Comparison of ENCODE assay signal across 9 cellular contexts in genomic region chr2:62505109-62505508, GRCh38. TPM values are rescaled to one million over a fixed set of nuclear protein-coding genes. Genes with fewer than 3 reads are reported as not detected.
DNase-seq lines count a peak whose midpoint lies in the region; ATAC-seq and TF ChIP-seq lines count a peak whose summit lies in the region.
"Had no signal": no experiment of that assay in that cellular context is flagged by ENCODE, and none has a peak within 500 bp of the region (broad histone marks: within the 10 kb centered on the region; RNA-seq: fewer than 3 reads in every experiment).

No MANE protein-coding gene starts in this region.

- H3K9me3 ChIP-seq in tibial nerve, result no peaks in the 10 kb centered on the region
- H3K9me3 ChIP-seq: neutrophil had no signal

- no peaks in the 10 kb centered on the region for H3K27me3 ChIP-seq in tibial nerve
- H3K27me3 ChIP-seq in H7 (ENCODE audit: control insufficient read depth, insufficient read depth, low read length), result no peaks in the 10 kb centered on the region
- H3K27me3 ChIP-seq: neutrophil had no signal

- ATAC-seq in activated T-helper 17 cell treated with anti-CD3 and anti-CD28 coated beads, Interleukin-2, amount 50 U/mL, for 72 hours (replicated peaks), result no peak

- no peak overlapping the region for H3K27ac Mint-ChIP-seq in activated naive CD4-positive, alpha-beta T cell treated with anti-CD3 and anti-CD28 coated beads for 36 hours
- no peak overlapping the region for H3K27ac Mint-ChIP-seq in activated T-helper 17 cell treated with anti-CD3 and anti-CD28 coated beads, Interleukin-2, amount 50 U/mL, for 72 hours

- H3K4me3 ChIP-seq in lower leg skin (ENCODE audit: low read depth, poor library complexity, severe bottlenecking) (peak overlapping the region; percentile 48), tibial nerve (peak overlapping the region; percentile 54 to 76 (median 66)), H7 (ENCODE audit: insufficient read depth, low read depth, low read length) (no peak overlapping the region)

- no peak for TF ChIP-seq POLR2A in lower leg skin (IDR thresholded peaks at IDR 0.05)
- no peak for TF ChIP-seq POLR2A in tibial nerve (IDR thresholded peaks at IDR 0.05)

- no peak for TF ChIP-seq EP300 in tibial nerve (IDR thresholded peaks at IDR 0.05)

- H3K36me3 ChIP-seq in tibial nerve (peaks cover 0 to 25% (median 0%) of the 10 kb centered on the region in 3 donors), H7 (replicated peaks; ENCODE audit: control insufficient read depth, insufficient read depth, low read length) (no peaks in the 10 kb centered on the region)
- H3K36me3 ChIP-seq: neutrophil had no signal

- H3K4me1 ChIP-seq in tibial nerve, result peaks cover 0 to 23% (median 6%) of the 10 kb centered on the region in 4 donors

- H3K27ac ChIP-seq in tibial nerve, result peak overlapping the region; percentile 88 to 97 (median 94)
- H3K27ac ChIP-seq: neutrophil had no signal

- peaks cover 24% of the 10 kb centered on the region for H3K27me3 Mint-ChIP-seq in activated naive CD4-positive, alpha-beta T cell treated with anti-CD3 and anti-CD28 coated beads for 36 hours (ENCODE audit: low read depth)
- H3K27me3 Mint-ChIP-seq in activated T-helper 17 cell treated with anti-CD3 and anti-CD28 coated beads, Interleukin-2, amount 50 U/mL, for 72 hours, result peaks cover 24% of the 10 kb centered on the region

- peak overlapping the region; percentile 72 for H3K4me3 Mint-ChIP-seq in activated naive CD4-positive, alpha-beta T cell treated with anti-CD3 and anti-CD28 coated beads for 36 hours
- peak overlapping the region; percentile 63 for H3K4me3 Mint-ChIP-seq in activated T-helper 17 cell treated with anti-CD3 and anti-CD28 coated beads, Interleukin-2, amount 50 U/mL, for 72 hours

- DNase-seq in activated naive CD4-positive, alpha-beta T cell treated with anti-CD3 and anti-CD28 coated beads for 36 hours, result no peak
- no peak for DNase-seq in activated naive CD4-positive, alpha-beta T cell (lab: John Stamatoyannopoulos, UW)
- DNase-seq in lower leg skin (ENCODE audit: low spot score in 2 of 2), result no peak
- DNase-seq in tibial nerve (ENCODE audit: low spot score in 2 of 2), result no peak
- DNase-seq in hepatic stellate cell (ENCODE audit: low spot score), result no peak
- DNase-seq in H7, result no peak
- no peak for DNase-seq in SHP77 (lab: John Stamatoyannopoulos, UW)

- no peaks in the 10 kb centered on the region for H3K36me3 Mint-ChIP-seq in activated naive CD4-positive, alpha-beta T cell treated with anti-CD3 and anti-CD28 coated beads for 36 hours (ENCODE audit: low read depth)
- H3K36me3 Mint-ChIP-seq in activated T-helper 17 cell treated with anti-CD3 and anti-CD28 coated beads, Interleukin-2, amount 50 U/mL, for 72 hours (ENCODE audit: low read depth), result no peaks in the 10 kb centered on the region

- H3K9me3 Mint-ChIP-seq in activated naive CD4-positive, alpha-beta T cell treated with anti-CD3 and anti-CD28 coated beads for 36 hours, result no peaks in the 10 kb centered on the region
- no peaks in the 10 kb centered on the region for H3K9me3 Mint-ChIP-seq in activated T-helper 17 cell treated with anti-CD3 and anti-CD28 coated beads, Interleukin-2, amount 50 U/mL, for 72 hours

- CTCF ChIA-PET in activated naive CD4-positive, alpha-beta T cell treated with anti-CD3 and anti-CD28 coated beads for 36 hours (lab: Charles Lee), result no interaction called here

- 20 to 25% methylated on average over 4 of the region's 4 CpGs for WGBS in lower leg skin, 2 donors
- WGBS in tibial nerve, 2 donors, result 43 to 50% methylated on average over 4 of the region's 4 CpGs

- intact Hi-C loops in activated naive CD4-positive, alpha-beta T cell treated with anti-CD3 and anti-CD28 coated beads for 36 hours (cut with micrococcal nuclease), result loop anchor here (5.0 kb wide), 2 partner anchors 202 to 547 kb away; partner anchors contain the start of genes EHBP1 and OTX1
- intact Hi-C loops in lower leg skin (cut with DNase I; ENCODE audit: low total_unique reads), result no loop called here

- peaks cover 7% of the 10 kb centered on the region for H3K4me1 Mint-ChIP-seq in activated naive CD4-positive, alpha-beta T cell treated with anti-CD3 and anti-CD28 coated beads for 36 hours (ENCODE audit: low read depth)
- H3K4me1 Mint-ChIP-seq in activated T-helper 17 cell treated with anti-CD3 and anti-CD28 coated beads, Interleukin-2, amount 50 U/mL, for 72 hours, result peaks cover 4% of the 10 kb centered on the region

- TF ChIP-seq CTCF in lower leg skin (IDR thresholded peaks at IDR 0.05) (no peak), tibial nerve (IDR thresholded peaks at IDR 0.05) (no peak)

RNA-seq across cellular contexts. Expression of gene TMEM17, which starts 0.9 kb away (rescaled TPM):
- under 1 TPM in 1 of 2 experiments, not detected in 1; 0.21 TPM for total RNA-seq in activated naive CD4-positive, alpha-beta T cell treated with anti-CD3 and anti-CD28 coated beads for 36 hours
- under 1 TPM; 0.11 to 0.22 TPM for total RNA-seq in activated T-helper 17 cell treated with anti-CD3 and anti-CD28 coated beads, Interleukin-2, amount 50 U/mL, for 72 hours
- 1 to 10 TPM in 3 of 4 donors, under 1 TPM in 1; 0.80 to 8.6 (median 1.9) TPM for total RNA-seq in lower leg skin
- total RNA-seq in tibial nerve, result 1 to 10 TPM; 1.7 to 5.9 (median 3.2) TPM
- total RNA-seq in H7 (2014; rRNA removed; shearing (Covaris generic)), result 1.1 and 1.7 TPM in 2 replicates
